In the genomic region with DNA sequence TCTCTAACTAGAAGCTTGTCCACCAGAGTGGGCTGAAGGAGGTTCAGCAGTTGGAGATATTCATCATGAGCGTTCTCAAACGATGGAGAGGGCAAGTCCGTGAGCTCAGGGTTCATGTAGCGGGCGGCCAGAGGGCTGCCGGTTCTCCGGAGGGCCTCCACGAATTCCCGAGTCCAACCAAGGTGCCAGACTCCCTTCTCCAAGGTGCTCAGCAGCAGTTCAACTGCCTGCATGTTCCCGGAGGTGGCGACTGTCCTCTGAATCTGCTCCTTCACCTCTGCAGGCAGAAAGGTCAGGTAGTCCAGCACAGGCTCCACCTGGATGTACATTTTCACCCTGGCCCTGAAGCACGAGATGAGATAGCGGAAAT, we compare ENCODE assay signal across 8 cellular contexts.
DNase-seq lines count a peak whose midpoint lies in the region; ATAC-seq lines count a peak whose summit lies in the region.

No MANE protein-coding gene starts in this region.

- peak overlapping the region; percentile 80 for H3K4me3 ChIP-seq in SK-N-MC

- H3K27me3 Mint-ChIP-seq in stimulated activated memory B cell treated with anti-CD40 and anti-IgM and Interleukin-4, amounts not matched to agents 10 μg/mL and 1 μg/mL and 100 μg/mL, for 72 hours = no peaks in the 10 kb centered on the region

- H3K4me1 Mint-ChIP-seq in stimulated activated memory B cell treated with anti-CD40 and anti-IgM and Interleukin-4, amounts not matched to agents 10 μg/mL and 1 μg/mL and 100 μg/mL, for 72 hours = peaks cover 61% of the 10 kb centered on the region

- peak; percentile 10 for ATAC-seq in HG03066 (IDR thresholded peaks at IDR 0.05; ENCODE audit: low read depth, unreplicated experiment)
- ATAC-seq in stimulated activated memory B cell treated with anti-CD40 and anti-IgM and Interleukin-4, amounts not matched to agents 10 μg/mL and 1 μg/mL and 100 μg/mL, for 72 hours = peak; percentile 44

- H3K36me3 Mint-ChIP-seq in stimulated activated memory B cell treated with anti-CD40 and anti-IgM and Interleukin-4, amounts not matched to agents 10 μg/mL and 1 μg/mL and 100 μg/mL, for 72 hours = peaks cover 21% of the 10 kb centered on the region

- no peaks in the 10 kb centered on the region for H3K27me3 ChIP-seq in layer of hippocampus (ENCODE audit: control insufficient read depth, insufficient read depth, low read length)

- no peaks in the 10 kb centered on the region for H3K36me3 ChIP-seq in SK-N-MC (ENCODE audit: insufficient read depth, low read length)

- H3K27ac Mint-ChIP-seq in stimulated activated memory B cell treated with anti-CD40 and anti-IgM and Interleukin-4, amounts not matched to agents 10 μg/mL and 1 μg/mL and 100 μg/mL, for 72 hours = peak overlapping the region; percentile 98

- DNase-seq in activated CD4-positive, alpha-beta T cell treated with anti-CD3 and anti-CD28 coated beads for 1 hour = peak; percentile 28
- no peak for DNase-seq in activated CD4-positive, alpha-beta T cell treated with anti-CD3 and anti-CD28 coated beads, Interleukin-2, amount 50 U/mL, for 1 hour
- DNase-seq in SK-N-MC (ENCODE audit: low read depth, low spot score) (no peak), brain pericyte (ENCODE audit: low read depth, low spot score) (peak; percentile 5), NCI-H82 (lab: John Stamatoyannopoulos, UW) (no peak)

- H3K9me3 ChIP-seq in SK-N-MC (ENCODE audit: low read depth, low read length) = no peaks in the 10 kb centered on the region

- H3K9me3 Mint-ChIP-seq in stimulated activated memory B cell treated with anti-CD40 and anti-IgM and Interleukin-4, amounts not matched to agents 10 μg/mL and 1 μg/mL and 100 μg/mL, for 72 hours = no peaks in the 10 kb centered on the region

- H3K27ac ChIP-seq in SK-N-MC = no peak overlapping the region
- peak overlapping the region; percentile 83 for H3K27ac ChIP-seq in layer of hippocampus (ENCODE audit: low read depth, low read length)

- H3K4me3 Mint-ChIP-seq in stimulated activated memory B cell treated with anti-CD40 and anti-IgM and Interleukin-4, amounts not matched to agents 10 μg/mL and 1 μg/mL and 100 μg/mL, for 72 hours = peak overlapping the region; percentile 90

- peak overlapping the region; percentile 81 for H3K9ac ChIP-seq in SK-N-MC (ENCODE audit: insufficient read length)

Comparison
In these comparisons a context has a peak if more than half of its experiments do, and no peak if none do; other contexts are left out.
1. DNase-seq: peak in activated CD4-positive, alpha-beta T cell treated with anti-CD3 and anti-CD28 coated beads for 1 hour (single experiment) and brain pericyte (single experiment); none in activated CD4-positive, alpha-beta T cell treated with anti-CD3 and anti-CD28 coated beads, Interleukin-2, amount 50 U/mL, for 1 hour (single experiment), SK-N-MC (single experiment) and NCI-H82 (single experiment).